In genomic region chr1:200333329-200333728, GRCh38 we compare ENCODE assay signal across 8 cellular contexts.
"Had no signal": no experiment of that assay in that cellular context is flagged by ENCODE, and none has a peak within 500 bp of the region (broad histone marks: within the 10 kb centered on the region; RNA-seq: fewer than 3 reads in every experiment).

No MANE protein-coding gene starts in this region.

- H3K9ac ChIP-seq: GM23248, KMS-11 had no signal

- H3K36me3 Mint-ChIP-seq: IgD-negative memory B cell had no signal

- H3K4me3 Mint-ChIP-seq: IgD-negative memory B cell had no signal

- ATAC-seq: HCT116 had no signal

- DNase-seq: GOT3, H7, KBM-7 had no signal

- H3K27me3 Mint-ChIP-seq: IgD-negative memory B cell had no signal

- H3K27ac Mint-ChIP-seq: IgD-negative memory B cell had no signal

- H3K9me3 Mint-ChIP-seq: IgD-negative memory B cell had no signal

- H3K4me2 ChIP-seq: KMS-11 had no signal

- H3K9me3 ChIP-seq: HAP-1 had no signal

- H3K36me3 ChIP-seq: HAP-1 had no signal

- H3K27ac ChIP-seq: GM23248, KMS-11 had no signal

- H3K4me3 ChIP-seq: GM23248, HAP-1 had no signal
